8 cellular contexts compared by ENCODE assay signal in genomic region chr17:48997827-48998556, GRCh38. TPM values are rescaled to one million over a fixed set of nuclear protein-coding genes. Genes with fewer than 3 reads are reported as not detected.
DNase-seq lines count a peak whose midpoint lies in the region; ATAC-seq and TF ChIP-seq lines count a peak whose summit lies in the region.

No MANE protein-coding gene starts in this region.

- H3K4me1 Mint-ChIP-seq in activated naive CD4-positive, alpha-beta T cell treated with anti-CD3 and anti-CD28 coated beads, Interleukin-2, amount 50 U/mL, for 24 hours = peaks cover 25% of the 10 kb centered on the region
- peaks cover 33% of the 10 kb centered on the region for H3K4me1 Mint-ChIP-seq in activated B cell treated with CpG ODN at 0.5 μM for 24 hours

- peaks cover 32% of the 10 kb centered on the region for H3K4me1 ChIP-seq in suprapubic skin

- ATAC-seq in activated B cell treated with CpG ODN at 0.5 μM for 24 hours (ENCODE audit: low read depth) = no peak
- ATAC-seq in GM21360 (IDR thresholded peaks at IDR 0.05; ENCODE audit: unreplicated experiment) = no peak

- H3K27me3 Mint-ChIP-seq in activated naive CD4-positive, alpha-beta T cell treated with anti-CD3 and anti-CD28 coated beads, Interleukin-2, amount 50 U/mL, for 24 hours = peaks cover 66% of the 10 kb centered on the region
- H3K27me3 Mint-ChIP-seq in activated B cell treated with CpG ODN at 0.5 μM for 24 hours = peaks cover 62% of the 10 kb centered on the region

- peak overlapping the region; percentile 62 for H3K4me3 Mint-ChIP-seq in activated naive CD4-positive, alpha-beta T cell treated with anti-CD3 and anti-CD28 coated beads, Interleukin-2, amount 50 U/mL, for 24 hours
- H3K4me3 Mint-ChIP-seq in activated B cell treated with CpG ODN at 0.5 μM for 24 hours = peak overlapping the region; percentile 78

- H3K27ac Mint-ChIP-seq in activated naive CD4-positive, alpha-beta T cell treated with anti-CD3 and anti-CD28 coated beads, Interleukin-2, amount 50 U/mL, for 24 hours = no peak overlapping the region
- H3K27ac Mint-ChIP-seq in activated B cell treated with CpG ODN at 0.5 μM for 24 hours = no peak overlapping the region

- peaks cover 9% of the 10 kb centered on the region for H3K36me3 Mint-ChIP-seq in activated naive CD4-positive, alpha-beta T cell treated with anti-CD3 and anti-CD28 coated beads, Interleukin-2, amount 50 U/mL, for 24 hours
- no peaks in the 10 kb centered on the region for H3K36me3 Mint-ChIP-seq in activated B cell treated with CpG ODN at 0.5 μM for 24 hours (ENCODE audit: low read depth)

- no CpG with 5 or more reads among the region's 58 CpGs for WGBS in suprapubic skin

- intact Hi-C loops in activated B cell treated with CpG ODN at 0.5 μM for 24 hours (cut with micrococcal nuclease) = loop anchor here (5.0 to 10.0 kb wide), 3 partner anchors 53 to 383 kb away; partner anchors contain the start of genes HOXB7, HOXB8 and SNF8

- no peaks in the 10 kb centered on the region for H3K36me3 ChIP-seq in suprapubic skin

- H3K27ac ChIP-seq in suprapubic skin = no peak overlapping the region

- H3K27me3 ChIP-seq in suprapubic skin = peaks cover 100% of the 10 kb centered on the region

- TF ChIP-seq EP300 in suprapubic skin (IDR thresholded peaks at IDR 0.05) = no peak

- H3K4me3 ChIP-seq in suprapubic skin = peak overlapping the region; percentile 40

- peaks cover 13% of the 10 kb centered on the region for H3K9me3 Mint-ChIP-seq in activated naive CD4-positive, alpha-beta T cell treated with anti-CD3 and anti-CD28 coated beads, Interleukin-2, amount 50 U/mL, for 24 hours
- no peaks in the 10 kb centered on the region for H3K9me3 Mint-ChIP-seq in activated B cell treated with CpG ODN at 0.5 μM for 24 hours

- no peak for DNase-seq in activated naive CD4-positive, alpha-beta T cell (lab: John Stamatoyannopoulos, UW)
- DNase-seq in activated B cell treated with CpG ODN at 0.5 μM for 24 hours (peak; percentile 23), hepatic stellate cell (ENCODE audit: low spot score) (peak; percentile 47), suprapubic skin (ENCODE audit: low spot score in 2 of 2) (peak in 1 of 2 donors; percentile 73), NCI-H1694 treated with DMSO at 0.1 percent for 48 hours (lab: John Stamatoyannopoulos, UW) (no peak)
- no peak for DNase-seq in effector CD8-positive, alpha-beta T cell (lab: John Stamatoyannopoulos, UW)

- POLR2A ChIA-PET in activated B cell treated with CpG ODN at 0.5 μM for 24 hours (lab: Charles Lee) = interaction anchor here (0.7 kb wide), 4 partner anchors 11 to 701 kb away, joined by 3 to 19 read pairs (median 10); partner anchors contain the start of gene SNF8

- TF ChIP-seq POLR2A in suprapubic skin (IDR thresholded peaks at IDR 0.05) = no peak

- CTCF ChIA-PET in activated B cell treated with CpG ODN at 0.5 μM for 24 hours (lab: Charles Lee) = no interaction called here

- TF ChIP-seq CTCF in activated B cell treated with CpG ODN at 0.5 μM for 24 hours (IDR thresholded peaks at IDR 0.05) (no peak), suprapubic skin (IDR thresholded peaks at IDR 0.05) (no peak)

- no peaks in the 10 kb centered on the region for H3K9me3 ChIP-seq in suprapubic skin

RNA-seq across cellular contexts. Expression of gene IGF2BP1, which starts 0.8 kb away (rescaled TPM):
- total RNA-seq in activated B cell treated with CpG ODN at 0.5 μM for 24 hours = 0.10 and 0.40 TPM in 2 replicates
- not detected for total RNA-seq in suprapubic skin

RNA-seq across cellular contexts. Expression of gene GIP, which starts 29.6 kb away (rescaled TPM):
- total RNA-seq in activated B cell treated with CpG ODN at 0.5 μM for 24 hours = not detected in 2 replicates
- not detected for total RNA-seq in suprapubic skin

RNA-seq across cellular contexts. Expression of gene SNF8, which starts 53.4 kb away (rescaled TPM):
- 129 and 130 TPM in 2 replicates for total RNA-seq in activated B cell treated with CpG ODN at 0.5 μM for 24 hours
- 10 to 100 TPM; 41.1 to 80.1 (median 63.6) TPM for total RNA-seq in suprapubic skin

Comparison
In these comparisons a context has a peak if more than half of its experiments do, and no peak if none do; other contexts are left out.
1. DNase-seq: peak in activated B cell treated with CpG ODN at 0.5 μM for 24 hours (single experiment) and hepatic stellate cell (single experiment); none in activated naive CD4-positive, alpha-beta T cell (0 of 4), effector CD8-positive, alpha-beta T cell (single experiment) and NCI-H1694 treated with DMSO at 0.1 percent for 48 hours (single experiment).